1 cellular context compared by ENCODE assay signal in the genomic region with DNA sequence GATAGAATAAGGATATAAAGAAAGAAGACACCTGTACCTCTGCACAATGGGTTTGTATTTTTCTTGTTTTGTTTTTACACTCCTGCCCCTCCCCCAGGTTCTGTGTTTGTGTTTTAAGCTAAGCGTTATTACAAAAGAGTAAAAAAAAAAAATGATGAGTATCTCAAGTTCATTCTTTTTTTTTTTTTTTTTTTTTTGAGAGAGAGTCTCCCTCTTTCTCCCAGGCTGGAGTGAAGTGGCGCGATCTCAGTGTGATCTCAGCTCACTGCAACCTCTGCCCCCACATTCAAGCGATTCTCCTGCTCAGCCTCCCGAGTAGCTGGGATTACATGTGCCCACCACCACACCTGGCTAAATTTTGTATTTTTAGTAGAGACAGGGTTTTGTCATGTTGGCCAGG.
TF ChIP-seq lines count a peak whose summit lies in the region.

No MANE protein-coding gene starts in this region.

TF ChIP-seq in endothelial cell of umbilical vein, 7 proteins besides CTCF, POLR2A, EP300 and RAD21:
- TF ChIP-seq EZH2 (IDR thresholded peaks at IDR 0.05; ENCODE audit: borderline replicate concordance, low read depth, low read length, severe bottlenecking) (no peak), FOS (IDR thresholded peaks at IDR 0.05; ENCODE audit: borderline replicate concordance, insufficient read depth, low read length) (no peak), MYC (IDR thresholded peaks at IDR 0.05; ENCODE audit: low read depth, low read length) (no peak), JUN (IDR thresholded peaks at IDR 0.05; ENCODE audit: borderline replicate concordance, insufficient read depth, insufficient read length, low read depth) (no peak), POLR2AphosphoS5 (IDR thresholded peaks at IDR 0.05; ENCODE audit: insufficient read depth, low read depth, low read length) (no peak), GATA2 (IDR thresholded peaks at IDR 0.05; ENCODE audit: insufficient read depth, insufficient read length, low read depth, low read length) (no peak)
- TF ChIP-seq, protein P1, sequence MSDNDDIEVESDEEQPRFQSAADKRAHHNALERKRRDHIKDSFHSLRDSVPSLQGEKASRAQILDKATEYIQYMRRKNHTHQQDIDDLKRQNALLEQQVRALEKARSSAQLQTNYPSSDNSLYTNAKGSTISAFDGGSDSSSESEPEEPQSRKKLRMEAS (IDR thresholded peaks at IDR 0.05; ENCODE audit: insufficient read depth, insufficient read length) = no peak
